ENCODE assay signal across 13 cellular contexts in the genomic region with DNA sequence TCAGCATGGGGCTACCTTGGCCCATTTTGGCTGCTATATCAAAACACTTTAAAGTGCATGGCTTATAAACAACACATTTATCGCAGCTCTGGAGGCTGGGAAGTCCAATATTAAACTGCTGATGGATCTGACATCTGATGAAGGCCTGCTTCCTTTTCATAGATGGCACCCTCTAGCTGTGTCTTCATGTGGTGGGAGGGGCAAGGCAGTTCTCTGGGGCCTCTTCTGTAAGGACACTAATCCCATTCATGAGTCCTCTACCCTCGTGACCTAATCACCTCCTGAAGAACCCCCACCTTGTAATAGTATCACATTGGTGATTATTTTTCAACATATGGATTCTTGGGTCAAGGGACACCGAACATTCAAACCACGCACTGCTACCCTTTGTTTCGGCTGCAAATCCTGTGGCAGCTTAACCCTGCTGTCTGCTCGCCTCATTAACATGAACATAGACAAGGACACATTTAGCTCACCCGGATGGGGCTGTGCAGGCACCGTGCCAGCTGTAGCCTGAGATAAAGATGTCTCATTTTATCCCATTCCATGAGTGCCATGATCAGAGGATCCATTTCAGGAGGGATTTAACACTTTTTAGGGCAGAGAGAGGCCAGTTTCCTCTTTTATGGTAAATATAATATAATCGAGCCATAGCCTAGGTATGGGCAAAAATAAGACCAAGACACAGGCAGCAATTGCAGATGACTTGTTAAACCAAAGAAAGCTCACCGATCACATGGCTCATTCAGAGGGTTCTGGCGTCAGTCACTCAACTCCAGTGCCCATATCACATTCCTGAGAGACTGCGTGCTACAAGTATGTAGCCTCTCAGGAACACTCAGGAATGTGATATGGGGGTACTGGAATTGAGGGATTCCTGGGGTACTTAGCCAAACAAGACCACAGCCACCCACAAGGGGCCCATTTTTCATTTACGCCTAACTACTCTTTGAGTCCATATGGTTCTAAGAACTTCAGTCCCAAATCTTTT.
"Had no signal": no experiment of that assay in that cellular context is flagged by ENCODE, and none has a peak within 500 bp of the region (broad histone marks: within the 10 kb centered on the region; RNA-seq: fewer than 3 reads in every experiment).

No MANE protein-coding gene starts in this region.

- H3K27me3 ChIP-seq: adrenal gland, vagina had no signal

- H3K4me1 ChIP-seq: adrenal gland, vagina had no signal

- H3K9me3 Mint-ChIP-seq: activated B cell treated with CpG ODN at 0.5 μM for 24 hours; activated CD4-positive, alpha-beta T cell treated with anti-CD3 and anti-CD28 coated beads, Interleukin-2, amount 10 ng/mL, durations not matched to agents 24 days and 14 days; endodermal cell; stimulated activated naive CD8-positive, alpha-beta T cell treated with anti-CD3 and anti-CD28 coated beads, Interleukin-15, amount 100 ng/mL, for 72 hours had no signal

- H3K36me3 ChIP-seq: adrenal gland had no signal

- H3K4me3 ChIP-seq: adrenal gland, vagina had no signal

- H3K9me3 ChIP-seq: adrenal gland, vagina had no signal

- H3K4me3 Mint-ChIP-seq: activated B cell treated with CpG ODN at 0.5 μM for 24 hours; activated CD4-positive, alpha-beta T cell treated with anti-CD3 and anti-CD28 coated beads, Interleukin-2, amount 10 ng/mL, durations not matched to agents 24 days and 14 days; brain; endodermal cell; stimulated activated naive CD8-positive, alpha-beta T cell treated with anti-CD3 and anti-CD28 coated beads, Interleukin-15, amount 100 ng/mL, for 72 hours had no signal

- H3K27ac Mint-ChIP-seq: activated B cell treated with CpG ODN at 0.5 μM for 24 hours; activated CD4-positive, alpha-beta T cell treated with anti-CD3 and anti-CD28 coated beads, Interleukin-2, amount 10 ng/mL, durations not matched to agents 24 days and 14 days; brain; endodermal cell; stimulated activated naive CD8-positive, alpha-beta T cell treated with anti-CD3 and anti-CD28 coated beads, Interleukin-15, amount 100 ng/mL, for 72 hours had no signal

- H3K27me3 Mint-ChIP-seq: activated B cell treated with CpG ODN at 0.5 μM for 24 hours; activated CD4-positive, alpha-beta T cell treated with anti-CD3 and anti-CD28 coated beads, Interleukin-2, amount 10 ng/mL, durations not matched to agents 24 days and 14 days; stimulated activated naive CD8-positive, alpha-beta T cell treated with anti-CD3 and anti-CD28 coated beads, Interleukin-15, amount 100 ng/mL, for 72 hours; T-helper 17 cell had no signal

- H3K4me1 Mint-ChIP-seq: activated CD4-positive, alpha-beta T cell treated with anti-CD3 and anti-CD28 coated beads, Interleukin-2, amount 10 ng/mL, durations not matched to agents 24 days and 14 days; stimulated activated naive CD8-positive, alpha-beta T cell treated with anti-CD3 and anti-CD28 coated beads, Interleukin-15, amount 100 ng/mL, for 72 hours had no signal

- DNase-seq: activated B cell treated with CpG ODN at 0.5 μM for 24 hours; activated CD4-positive, alpha-beta T cell treated with anti-CD3 and anti-CD28 coated beads, Interleukin-2, amount 10 ng/mL, durations not matched to agents 24 days and 14 days; activated naive CD4-positive, alpha-beta T cell treated with anti-CD3 and anti-CD28 coated beads, Interleukin-2, amount 50 U/mL, for 16 hours; activated T-cell treated with anti-CD3 and anti-CD28 coated beads, Interleukin-2, amount 50 U/mL, for 1 hour; adrenal gland; endodermal cell; erythroblast; stimulated activated CD4-positive, alpha-beta T cell treated with anti-CD3 and anti-CD28 coated beads, Interleukin-15, amount 100 ng/mL, for 24 hours; stimulated activated CD4-positive, alpha-beta T cell treated with anti-CD3 and anti-CD28 coated beads, Interleukin-4, amount 100 ng/mL, for 24 hours; stimulated activated naive CD8-positive, alpha-beta T cell treated with anti-CD3 and anti-CD28 coated beads, Interleukin-15, amount 100 ng/mL, for 72 hours; T-helper 17 cell had no signal

- H3K27ac ChIP-seq: adrenal gland, vagina had no signal
